Comparison of ENCODE assay signal across 31 cellular contexts in genomic region chr7:40619647-40620046, GRCh38.
DNase-seq lines count a peak whose midpoint lies in the region; ATAC-seq and TF ChIP-seq lines count a peak whose summit lies in the region.
"Had no signal": no experiment of that assay in that cellular context is flagged by ENCODE, and none has a peak within 500 bp of the region (broad histone marks: within the 10 kb centered on the region; RNA-seq: fewer than 3 reads in every experiment).

No MANE protein-coding gene starts in this region.

- peaks cover 54% of the 10 kb centered on the region for H3K4me1 Mint-ChIP-seq in mesothelial cell of epicardium
- H3K4me1 Mint-ChIP-seq: B cell; CD14-positive monocyte; CD4-positive, alpha-beta memory T cell; CD4-positive, CD25-positive, alpha-beta regulatory T cell; CD8-positive, alpha-beta memory T cell had no signal

- H3K27ac Mint-ChIP-seq in mesothelial cell of epicardium = peak overlapping the region; percentile 54
- H3K27ac Mint-ChIP-seq: B cell; CD14-positive monocyte; CD4-positive, alpha-beta memory T cell; CD4-positive, alpha-beta T cell; CD4-positive, CD25-positive, alpha-beta regulatory T cell; CD8-positive, alpha-beta memory T cell; CD8-positive, alpha-beta T cell had no signal

- TF ChIP-seq CTCF in SK-N-SH (IDR thresholded peaks at IDR 0.05) (no peak), mesothelial cell of epicardium (IDR thresholded peaks at IDR 0.05; ENCODE audit: unreplicated experiment) (no peak), foreskin fibroblast (IDR thresholded peaks at IDR 0.05; ENCODE audit: low read depth, low read length) (no peak)

- peaks cover 0 to 54% of the 10 kb centered on the region in 2 experiments for H3K36me3 ChIP-seq in SK-N-SH (replicated peaks in 1 of 2; ENCODE audit: control insufficient read depth in 1 of 2, insufficient read depth in 2 of 2, low read length in 1 of 2)
- H3K36me3 ChIP-seq: BE2C; BLaER1; BLaER1 treated with 17β-estradiol and CSF1 and Interleukin-3, amounts not matched to agents 10 nM and 100 nM had no signal

- TF ChIP-seq EP300 in SK-N-SH (IDR thresholded peaks at IDR 0.05; ENCODE audit: borderline replicate concordance in 1 of 2, low read depth in 1 of 2, low read length in 1 of 2) = no peak

- no peak for DNase-seq in SK-N-SH
- DNase-seq in mesothelial cell of epicardium (ENCODE audit: low spot score in 2 of 2, unreplicated experiment in 2 of 2) = no peak
- no peak for DNase-seq in foreskin fibroblast
- DNase-seq: 8988T; ACHN; AML-193; BE2C; C1 segment of cervical spinal cord; Caco-2; Calu3; CD4-positive, alpha-beta memory T cell; CD4-positive, alpha-beta T cell; CD4-positive, CD25-positive, alpha-beta regulatory T cell; CD8-positive, alpha-beta memory T cell; CD8-positive, alpha-beta T cell; COR-L47; DMS 273 treated with DMSO at 0.1 percent for 48 hours; DMS153; DMS53; DMS79; DMS79 treated with DMSO at 0.1 percent for 48 hours; DND-41; EL had no signal

- no peaks in the 10 kb centered on the region for H3K9me3 Mint-ChIP-seq in mesothelial cell of epicardium
- H3K9me3 Mint-ChIP-seq: CD4-positive, alpha-beta T cell; CD8-positive, alpha-beta T cell had no signal

- no peak for TF ChIP-seq RAD21 in SK-N-SH (IDR thresholded peaks at IDR 0.05; ENCODE audit: low read length)

- H3K9me3 ChIP-seq in SK-N-SH = no peaks in the 10 kb centered on the region
- H3K9me3 ChIP-seq: A549; BE2C; BLaER1; BLaER1 treated with 17β-estradiol and CSF1 and Interleukin-3, amounts not matched to agents 10 nM and 100 nM; Caco-2 had no signal

- H3K9me2 ChIP-seq in SK-N-SH = 0 out of 2 replicates have a peak, but pooled peaks cover 3% of the 10 kb centered on the region

- no peak overlapping the region for H3K4me2 ChIP-seq in SK-N-SH
- H3K4me2 ChIP-seq: A549; BLaER1; BLaER1 treated with 17β-estradiol and CSF1 and Interleukin-3, amounts not matched to agents 10 nM and 100 nM had no signal

- H3K4me3 ChIP-seq in SK-N-SH (ENCODE audit: low read depth in 2 of 2, low read length in 1 of 2) (no peak overlapping the region), foreskin fibroblast (ENCODE audit: low read depth in 1 of 2, low read length in 2 of 2) (no peak overlapping the region)
- H3K4me3 ChIP-seq: A549; BLaER1; BLaER1 treated with 17β-estradiol and CSF1 and Interleukin-3, amounts not matched to agents 10 nM and 100 nM had no signal

- H2AFZ ChIP-seq in SK-N-SH (ENCODE audit: low read depth) = no peak overlapping the region

- H3K27ac ChIP-seq in SK-N-SH (ENCODE audit: low read depth in 2 of 2, low read length in 1 of 2) = peak overlapping the region in 1 of 2 experiments; percentile 2; a peak in 1 of 4 replicates
- H3K27ac ChIP-seq: 22Rv1; A549; BLaER1; BLaER1 treated with 17β-estradiol and CSF1 and Interleukin-3, amounts not matched to agents 10 nM and 100 nM; C4-2B had no signal

- peaks cover 0 to 29% of the 10 kb centered on the region in 2 experiments; a peak in 2 of 4 replicates for H3K4me1 ChIP-seq in SK-N-SH (ENCODE audit: control insufficient read depth in 1 of 2, insufficient read depth in 2 of 2, low read depth in 1 of 2, low read length in 1 of 2)
- H3K4me1 ChIP-seq: A549; BLaER1; BLaER1 treated with 17β-estradiol and CSF1 and Interleukin-3, amounts not matched to agents 10 nM and 100 nM had no signal

- POLR2A ChIA-PET in SK-N-SH (lab: Yijun Ruan, JAX) = no interaction called here

- H3F3A ChIP-seq in SK-N-SH (replicated peaks; ENCODE audit: insufficient read depth) = peaks cover 11% of the 10 kb centered on the region

- ATAC-seq in SK-N-SH treated with all-trans-retinoic acid at 6 μM for 48 hours = no peak
- ATAC-seq: A549; CD8-positive, alpha-beta T cell had no signal

- no peaks in the 10 kb centered on the region for H3K27me3 Mint-ChIP-seq in mesothelial cell of epicardium (ENCODE audit: low read depth)
- H3K27me3 Mint-ChIP-seq: CD4-positive, alpha-beta memory T cell; CD4-positive, alpha-beta T cell; CD4-positive, CD25-positive, alpha-beta regulatory T cell; CD8-positive, alpha-beta memory T cell had no signal

- WGBS in SK-N-SH (ENCODE audit: low lambda C conversion rate) = 45% methylated on average over 1 of the region's 1 CpG

- H3K36me3 Mint-ChIP-seq in mesothelial cell of epicardium = no peaks in the 10 kb centered on the region
- H3K36me3 Mint-ChIP-seq: CD14-positive monocyte; CD4-positive, alpha-beta memory T cell; CD4-positive, CD25-positive, alpha-beta regulatory T cell; CD8-positive, alpha-beta memory T cell; CD8-positive, alpha-beta T cell had no signal

- H3K9ac ChIP-seq in SK-N-SH = no peak overlapping the region
- H3K9ac ChIP-seq: BLaER1; BLaER1 treated with 17β-estradiol and CSF1 and Interleukin-3, amounts not matched to agents 10 nM and 100 nM had no signal

- no peaks in the 10 kb centered on the region for H4K20me1 ChIP-seq in SK-N-SH (ENCODE audit: insufficient read depth)
- H4K20me1 ChIP-seq: BLaER1; BLaER1 treated with 17β-estradiol and CSF1 and Interleukin-3, amounts not matched to agents 10 nM and 100 nM had no signal

- CTCF ChIA-PET in SK-N-SH (lab: Yijun Ruan, JAX) = interaction anchor here (1.3 to 1.7 kb wide), 5 partner anchors 8 to 1086 kb away, joined by 3 to 5 read pairs (median 4); no protein-coding TSS in a partner anchor

- peaks cover 35% of the 10 kb centered on the region for H3K79me2 ChIP-seq in SK-N-SH (ENCODE audit: insufficient read depth)

- no peak overlapping the region for H3K4me3 Mint-ChIP-seq in mesothelial cell of epicardium
- H3K4me3 Mint-ChIP-seq: B cell; CD14-positive monocyte; CD4-positive, alpha-beta memory T cell; CD4-positive, alpha-beta T cell; CD4-positive, CD25-positive, alpha-beta regulatory T cell; CD8-positive, alpha-beta memory T cell; CD8-positive, alpha-beta T cell had no signal

- no peaks in the 10 kb centered on the region for H3K27me3 ChIP-seq in SK-N-SH (ENCODE audit: insufficient read depth)
- H3K27me3 ChIP-seq: BE2C; BLaER1; BLaER1 treated with 17β-estradiol and CSF1 and Interleukin-3, amounts not matched to agents 10 nM and 100 nM had no signal

TF ChIP-seq in SK-N-SH treated with all-trans-retinoic acid at 6 μM for 48 hours, 23 proteins besides CTCF, POLR2A, EP300 and RAD21 (continues in another document):
- TF ChIP-seq ISL1 (CRISPR knock-in tag; IDR thresholded peaks at IDR 0.05) (peak; percentile 89), POU6F1 (CRISPR knock-in tag; IDR thresholded peaks at IDR 0.05; ENCODE audit: borderline replicate concordance, low read depth) (no peak), GLIS3 (CRISPR knock-in tag; IDR thresholded peaks at IDR 0.05) (no peak), SNAI2 (CRISPR knock-in tag; IDR thresholded peaks at IDR 0.05) (peak; percentile 18; the same call in 1 of the 2 replicates)

TF ChIP-seq in SK-N-SH, 30 proteins besides CTCF, POLR2A, EP300 and RAD21:
- TF ChIP-seq ELF1 (IDR thresholded peaks at IDR 0.05) (no peak), SIN3A (IDR thresholded peaks at IDR 0.05; ENCODE audit: borderline replicate concordance, low read depth, low read length) (no peak), PBX3 (IDR thresholded peaks at IDR 0.05) (no peak), JUND (IDR thresholded peaks at IDR 0.05) (no peak), YY1 (IDR thresholded peaks at IDR 0.05; ENCODE audit: low read depth) (no peak)
